ENCODE assay signal across 34 cellular contexts in the genomic region with DNA sequence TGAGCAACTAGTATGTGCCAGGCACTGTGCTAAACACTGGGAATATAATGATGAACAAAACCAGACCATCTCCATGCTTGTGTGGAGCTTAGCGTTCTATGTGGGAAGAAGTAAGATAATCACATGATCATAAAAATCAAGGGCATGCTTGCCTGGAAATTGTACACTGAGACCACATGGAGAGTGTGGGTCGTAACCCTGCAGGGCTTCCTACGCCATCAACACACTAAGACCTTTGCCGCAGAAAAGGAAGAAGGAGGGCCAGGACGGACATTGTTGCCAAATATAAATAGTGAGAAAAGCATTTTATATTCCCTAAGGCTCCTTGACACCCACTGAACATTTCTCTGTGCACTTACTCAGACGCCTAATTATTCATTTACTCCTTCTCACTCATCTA.
"Had no signal": no experiment of that assay in that cellular context is flagged by ENCODE, and none has a peak within 500 bp of the region (broad histone marks: within the 10 kb centered on the region; RNA-seq: fewer than 3 reads in every experiment).

No MANE protein-coding gene starts in this region.

- H3K4me1 Mint-ChIP-seq: activated CD4-positive, alpha-beta T cell treated with anti-CD3 and anti-CD28 coated beads, Interleukin-2, amount 10 ng/mL, durations not matched to agents 24 days and 14 days; activated naive CD4-positive, alpha-beta T cell treated with anti-CD3 and anti-CD28 coated beads, Interleukin-2, amount 50 U/mL, for 24 hours; activated naive CD8-positive, alpha-beta T cell treated with anti-CD3 and anti-CD28 coated beads, Interleukin-2, amount 10 ng/mL, durations not matched to agents 7 days and 5 days had no signal

- H3K9me3 ChIP-seq: ascending aorta, Peyer's patch, SJSA1, SK-N-SH had no signal

- H3K27me3 Mint-ChIP-seq: activated naive CD4-positive, alpha-beta T cell treated with anti-CD3 and anti-CD28 coated beads, Interleukin-2, amount 50 U/mL, for 24 hours had no signal

- H3K36me3 ChIP-seq: ascending aorta, cardiac muscle cell, MG63, Peyer's patch, SJSA1 had no signal

- H3K27me3 ChIP-seq: ascending aorta, cardiac muscle cell, MG63, Peyer's patch, SJSA1 had no signal

- H3K4me3 Mint-ChIP-seq: activated CD4-positive, alpha-beta T cell treated with anti-CD3 and anti-CD28 coated beads, Interleukin-2, amount 10 ng/mL, durations not matched to agents 24 days and 14 days; activated CD8-positive, alpha-beta T cell treated with anti-CD3 and anti-CD28 coated beads for 36 hours; activated naive CD4-positive, alpha-beta T cell treated with anti-CD3 and anti-CD28 coated beads, Interleukin-2, amount 50 U/mL, for 24 hours; activated naive CD8-positive, alpha-beta T cell treated with anti-CD3 and anti-CD28 coated beads, Interleukin-2, amount 10 ng/mL, durations not matched to agents 7 days and 5 days; activated T-cell treated with anti-CD3 and anti-CD28 coated beads, Interleukin-2, amount 50 U/mL, for 24 hours; IgD-negative memory B cell; T-helper 1 cell treated with Interleukin-12 subunit alpha and Interleukin-12 subunit beta and Interleukin-4 antibody, amounts not matched to agents 30 μg/mL and 1 μg/mL, for 36 hours; T-helper 2 cell treated with Interferon-gamma antibody and Interleukin-4, amounts not matched to agents 5 μg/mL and 100 μg/mL, for 36 hours had no signal

- ATAC-seq: activated CD8-positive, alpha-beta T cell treated with anti-CD3 and anti-CD28 coated beads for 36 hours; PC-3 had no signal

- H3K36me3 Mint-ChIP-seq: activated naive CD4-positive, alpha-beta T cell treated with anti-CD3 and anti-CD28 coated beads, Interleukin-2, amount 50 U/mL, for 24 hours; activated naive CD8-positive, alpha-beta T cell treated with anti-CD3 and anti-CD28 coated beads, Interleukin-2, amount 10 ng/mL, durations not matched to agents 7 days and 5 days had no signal

- H3K27ac ChIP-seq: ascending aorta, cardiac muscle cell, Peyer's patch, SJSA1 had no signal

- H3K27ac Mint-ChIP-seq: activated CD4-positive, alpha-beta T cell treated with anti-CD3 and anti-CD28 coated beads, Interleukin-2, amount 10 ng/mL, durations not matched to agents 24 days and 14 days; activated CD8-positive, alpha-beta T cell treated with anti-CD3 and anti-CD28 coated beads for 36 hours; activated naive CD4-positive, alpha-beta T cell treated with anti-CD3 and anti-CD28 coated beads, Interleukin-2, amount 50 U/mL, for 24 hours; activated naive CD8-positive, alpha-beta T cell treated with anti-CD3 and anti-CD28 coated beads, Interleukin-2, amount 10 ng/mL, durations not matched to agents 7 days and 5 days; activated T-cell treated with anti-CD3 and anti-CD28 coated beads, Interleukin-2, amount 50 U/mL, for 24 hours; activated T-helper 2 cell treated with anti-CD3 and anti-CD28 coated beads, Interferon-gamma antibody, Interleukin-2, Interleukin-4, amounts not matched to agents 10 μg/mL and 5 μg/mL and 100 μg/mL, durations not matched to agents 14 hours and 24 hours and 36 hours; IgD-negative memory B cell; T-helper 1 cell treated with Interleukin-12 subunit alpha and Interleukin-12 subunit beta and Interleukin-4 antibody, amounts not matched to agents 30 μg/mL and 1 μg/mL, for 36 hours; T-helper 2 cell treated with Interferon-gamma antibody and Interleukin-4, amounts not matched to agents 5 μg/mL and 100 μg/mL, for 36 hours had no signal

- H3K9me3 Mint-ChIP-seq: activated CD4-positive, alpha-beta T cell treated with anti-CD3 and anti-CD28 coated beads, Interleukin-2, amount 10 ng/mL, durations not matched to agents 24 days and 14 days; activated naive CD8-positive, alpha-beta T cell treated with anti-CD3 and anti-CD28 coated beads, Interleukin-2, amount 10 ng/mL, durations not matched to agents 7 days and 5 days; activated T-cell treated with anti-CD3 and anti-CD28 coated beads, Interleukin-2, amount 50 U/mL, for 24 hours; activated T-helper 2 cell treated with anti-CD3 and anti-CD28 coated beads, Interferon-gamma antibody, Interleukin-2, Interleukin-4, amounts not matched to agents 10 μg/mL and 5 μg/mL and 100 μg/mL, durations not matched to agents 14 hours and 24 hours and 36 hours; IgD-negative memory B cell; T-helper 1 cell treated with Interleukin-12 subunit alpha and Interleukin-12 subunit beta and Interleukin-4 antibody, amounts not matched to agents 30 μg/mL and 1 μg/mL, for 36 hours; T-helper 2 cell treated with Interferon-gamma antibody and Interleukin-4, amounts not matched to agents 5 μg/mL and 100 μg/mL, for 36 hours had no signal

- H3K4me1 ChIP-seq: ascending aorta, SJSA1 had no signal

- H3K4me3 ChIP-seq: ascending aorta, cardiac muscle cell, MG63, Peyer's patch, SJSA1 had no signal

- DNase-seq: activated CD4-positive, alpha-beta T cell treated with anti-CD3 and anti-CD28 coated beads, Interleukin-2, amount 10 ng/mL, durations not matched to agents 24 days and 14 days; activated CD4-positive, alpha-beta T cell treated with anti-CD3 and anti-CD28 coated beads, Interleukin-2, amount 50 U/mL, for 4 hours; activated CD8-positive, alpha-beta T cell treated with anti-CD3 and anti-CD28 coated beads for 36 hours; activated gamma-delta T cell; activated naive CD4-positive, alpha-beta T cell treated with Interleukin-2 at 50 U/mL for 16 hours; activated naive CD8-positive, alpha-beta T cell treated with anti-CD3 and anti-CD28 coated beads, Interleukin-2, amount 10 ng/mL, durations not matched to agents 7 days and 5 days; activated T-cell treated with anti-CD3 and anti-CD28 coated beads, Interleukin-2, amount 50 U/mL, for 24 hours; amygdala; Kasumi-1; KG1; MG63; NCI-H1048; NCI-H1105 treated with DMSO at 0.1 percent for 48 hours; NCI-H1436; NCI-H1694; NCI-H1930; NCI-H2081 treated with DMSO at 0.1 percent for 48 hours; NCI-H510A; NCI-H526; NCI-H748 treated with DMSO at 0.1 percent for 48 hours; NK-92 treated with Interleukin-12 subunit alpha and Interleukin-12 subunit beta, amount 100 ng/mL, for 24 hours; PC-3; RPMI8226; SHP77 treated with DMSO at 0.1 percent for 48 hours; SK-N-SH had no signal
